10 cellular contexts compared by ENCODE assay signal in the genomic region with DNA sequence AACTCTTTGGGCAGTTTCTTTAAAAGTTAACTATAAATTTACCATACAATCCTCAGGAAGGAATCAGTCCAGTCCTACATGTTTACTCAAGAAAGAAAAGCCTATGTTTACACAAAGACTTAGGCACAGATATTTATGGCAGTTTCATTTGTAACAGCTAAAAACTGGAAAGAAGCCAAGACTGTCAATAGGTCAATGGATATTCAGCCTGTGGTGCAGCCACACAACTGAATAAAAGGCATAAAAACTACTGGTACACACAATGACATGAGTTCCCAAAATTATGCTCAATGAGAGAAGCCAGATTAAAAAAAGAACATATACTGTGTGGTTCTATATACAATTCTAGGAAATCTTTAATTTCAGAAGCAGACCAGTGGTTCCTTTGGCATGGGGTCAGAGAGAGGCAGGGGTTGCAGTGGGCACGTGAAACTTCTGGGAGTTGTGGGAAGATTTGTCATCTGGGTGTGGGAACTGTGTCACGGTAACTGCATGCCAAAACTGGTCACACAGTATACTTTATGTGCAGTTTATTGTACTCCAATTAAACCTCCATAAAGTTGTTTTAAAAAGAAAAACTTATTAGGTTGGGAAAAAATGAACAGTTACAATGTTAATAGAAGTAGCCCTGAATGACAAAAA. TPM values are rescaled to one million over a fixed set of nuclear protein-coding genes. Genes with fewer than 3 reads are reported as not detected.
A peak's percentile ranks its signal among the peaks of the same experiment; 100 is the strongest.
DNase-seq lines count a peak whose midpoint lies in the region; ATAC-seq and TF ChIP-seq lines count a peak whose summit lies in the region.
"Had no signal": no experiment of that assay in that cellular context is flagged by ENCODE, and none has a peak within 500 bp of the region (broad histone marks: within the 10 kb centered on the region; RNA-seq: fewer than 3 reads in every experiment).

No MANE protein-coding gene starts in this region.

- CTCF ChIA-PET in PC-9 (lab: Charles Lee) = no interaction called here
- CTCF ChIA-PET in activated CD8-positive, alpha-beta T cell treated with anti-CD3 and anti-CD28 coated beads, Interleukin-2, amount 10 ng/mL, durations not matched to agents 7 days and 5 days (lab: Charles Lee) = no interaction called here

- no peak for TF ChIP-seq CTCF in PC-9 (conservative IDR thresholded peaks at IDR 0.05)
- TF ChIP-seq CTCF in GM13976 (IDR thresholded peaks at IDR 0.05; ENCODE audit: borderline replicate concordance, control extremely low read depth, extremely low read depth, insufficient read depth, missing control alignments) = no peak

- H3K27me3 ChIP-seq in BLaER1 treated with 17β-estradiol and CSF1 and Interleukin-3, amounts not matched to agents 10 nM and 100 nM = no peaks in the 10 kb centered on the region
- no peaks in the 10 kb centered on the region for H3K27me3 ChIP-seq in PC-9 (ENCODE audit: insufficient read depth, low read depth)

- H3K9me2 ChIP-seq in PC-9 (ENCODE audit: insufficient read depth) = no peaks in the 10 kb centered on the region

- POLR2A ChIA-PET in PC-9 (lab: Charles Lee; ENCODE audit: unreplicated experiment) = no interaction called here
- POLR2A ChIA-PET in activated CD8-positive, alpha-beta T cell treated with anti-CD3 and anti-CD28 coated beads, Interleukin-2, amount 10 ng/mL, durations not matched to agents 7 days and 5 days (lab: Charles Lee) = no interaction called here

- H3K9me3 ChIP-seq in BLaER1 treated with 17β-estradiol and CSF1 and Interleukin-3, amounts not matched to agents 10 nM and 100 nM (replicated peaks in 1 of 11) = peaks cover 22 to 97% (median 78%) of the 10 kb centered on the region in 11 experiments
- H3K9me3 ChIP-seq in PC-9 (ENCODE audit: insufficient read depth, low read depth) = no peaks in the 10 kb centered on the region; the same call in 1 of the 2 replicates

- peak overlapping the region in 7 of 11 experiments; percentile 5 to 17 (median 11); a peak in 6 of 22 replicates for H3K27ac ChIP-seq in BLaER1 treated with 17β-estradiol and CSF1 and Interleukin-3, amounts not matched to agents 10 nM and 100 nM
- H3K27ac ChIP-seq in PC-9 = peak overlapping the region; percentile 94

- no peak overlapping the region for H3K4me3 Mint-ChIP-seq in activated CD8-positive, alpha-beta T cell treated with anti-CD3 and anti-CD28 coated beads, Interleukin-2, amount 10 ng/mL, durations not matched to agents 7 days and 5 days
- H3K4me3 Mint-ChIP-seq: activated naive CD4-positive, alpha-beta T cell treated with anti-CD3 and anti-CD28 coated beads, Interleukin-2, amount 50 U/mL, for 24 hours had no signal

- peaks cover 83% of the 10 kb centered on the region for H3K79me2 ChIP-seq in PC-9 (ENCODE audit: low read depth)

- H3K4me2 ChIP-seq in BLaER1 treated with 17β-estradiol and CSF1 and Interleukin-3, amounts not matched to agents 10 nM and 100 nM = peak overlapping the region; percentile 8 to 47 (median 33); a peak in 15 of 22 replicates
- peak overlapping the region; percentile 68 for H3K4me2 ChIP-seq in PC-9

- H3K9ac ChIP-seq in BLaER1 treated with 17β-estradiol and CSF1 and Interleukin-3, amounts not matched to agents 10 nM and 100 nM = no peak overlapping the region

- intact Hi-C loops in PC-9 (cut with micrococcal nuclease; ENCODE audit: unreplicated experiment) = no loop called here

- ATAC-seq in HG02885 (IDR thresholded peaks at IDR 0.05; ENCODE audit: poor library complexity, unreplicated experiment) (peak; percentile 22), GM21619 (IDR thresholded peaks at IDR 0.05; ENCODE audit: unreplicated experiment) (no peak)
- no peak for ATAC-seq in activated CD8-positive, alpha-beta T cell treated with anti-CD3 and anti-CD28 coated beads, Interleukin-2, amount 10 ng/mL, durations not matched to agents 7 days and 5 days

- H3K27ac Mint-ChIP-seq in activated CD8-positive, alpha-beta T cell treated with anti-CD3 and anti-CD28 coated beads, Interleukin-2, amount 10 ng/mL, durations not matched to agents 7 days and 5 days = no peak overlapping the region
- H3K27ac Mint-ChIP-seq: activated naive CD4-positive, alpha-beta T cell treated with anti-CD3 and anti-CD28 coated beads, Interleukin-2, amount 50 U/mL, for 24 hours had no signal

- peaks cover 0 to 5% (median 0%) of the 10 kb centered on the region in 11 experiments; a peak in 1 of 22 replicates for H4K20me1 ChIP-seq in BLaER1 treated with 17β-estradiol and CSF1 and Interleukin-3, amounts not matched to agents 10 nM and 100 nM
- H4K20me1 ChIP-seq in PC-9 (ENCODE audit: insufficient read depth) = no peaks in the 10 kb centered on the region

- DNase-seq in PC-9 = peak; percentile 6 to 92
- peak; percentile 80 for DNase-seq in iris pigment epithelial cell (ENCODE audit: low read depth)
- no peak for DNase-seq in GM13976 (ENCODE audit: low spot score)
- DNase-seq in GM19240 (ENCODE audit: insufficient read length, low spot score) = no peak
- no peak for DNase-seq in activated CD8-positive, alpha-beta T cell treated with anti-CD3 and anti-CD28 coated beads, Interleukin-2, amount 10 ng/mL, durations not matched to agents 7 days and 5 days
- DNase-seq: stimulated activated CD4-positive, alpha-beta T cell treated with anti-CD3 and anti-CD28 coated beads, Interleukin-4, amount 100 ng/mL, for 1 hour had no signal

- H3K27me3 Mint-ChIP-seq in activated CD8-positive, alpha-beta T cell treated with anti-CD3 and anti-CD28 coated beads, Interleukin-2, amount 10 ng/mL, durations not matched to agents 7 days and 5 days (ENCODE audit: low read depth) = no peaks in the 10 kb centered on the region
- H3K27me3 Mint-ChIP-seq: activated naive CD4-positive, alpha-beta T cell treated with anti-CD3 and anti-CD28 coated beads, Interleukin-2, amount 50 U/mL, for 24 hours had no signal

- no peak overlapping the region for H2AFZ ChIP-seq in PC-9

- peaks cover 29 to 51% (median 41%) of the 10 kb centered on the region in 10 experiments for H3K4me1 ChIP-seq in BLaER1 treated with 17β-estradiol and CSF1 and Interleukin-3, amounts not matched to agents 10 nM and 100 nM
- H3K4me1 ChIP-seq in PC-9 (replicated peaks; ENCODE audit: insufficient read depth) = peaks cover 63% of the 10 kb centered on the region

- no peak overlapping the region for H3K4me3 ChIP-seq in BLaER1 treated with 17β-estradiol and CSF1 and Interleukin-3, amounts not matched to agents 10 nM and 100 nM
- peak overlapping the region; percentile 27; the same call in 1 of the 2 replicates for H3K4me3 ChIP-seq in PC-9

- peaks cover 32% of the 10 kb centered on the region for H3F3A ChIP-seq in PC-9 (ENCODE audit: insufficient read depth, low read depth)

- in situ Hi-C loops in GM13976 (cut with MboI; ENCODE audit: low sequenced_read_pairs, unreplicated experiment) = no loop called here

- no peaks in the 10 kb centered on the region for H3K9me3 Mint-ChIP-seq in activated CD8-positive, alpha-beta T cell treated with anti-CD3 and anti-CD28 coated beads, Interleukin-2, amount 10 ng/mL, durations not matched to agents 7 days and 5 days (ENCODE audit: insufficient read depth)
- H3K9me3 Mint-ChIP-seq: activated naive CD4-positive, alpha-beta T cell treated with anti-CD3 and anti-CD28 coated beads, Interleukin-2, amount 50 U/mL, for 24 hours had no signal

- BruUV-seq in PC-9 (replicated peaks; lab: Mats Ljungman, UMichigan) = no TSS peak

- peaks cover 17 to 98% (median 63%) of the 10 kb centered on the region in 11 experiments for H3K36me3 ChIP-seq in BLaER1 treated with 17β-estradiol and CSF1 and Interleukin-3, amounts not matched to agents 10 nM and 100 nM
- H3K36me3 ChIP-seq in PC-9 (ENCODE audit: low read depth) = no peaks in the 10 kb centered on the region; the same call in 1 of the 2 replicates

- H3K4me1 Mint-ChIP-seq in activated CD8-positive, alpha-beta T cell treated with anti-CD3 and anti-CD28 coated beads, Interleukin-2, amount 10 ng/mL, durations not matched to agents 7 days and 5 days (ENCODE audit: low read depth) = peaks cover 18% of the 10 kb centered on the region

- H3K36me3 Mint-ChIP-seq in activated CD8-positive, alpha-beta T cell treated with anti-CD3 and anti-CD28 coated beads, Interleukin-2, amount 10 ng/mL, durations not matched to agents 7 days and 5 days (ENCODE audit: low read depth) = peaks cover 13% of the 10 kb centered on the region

RNA-seq across cellular contexts. Expression of gene STS, which starts 26.8 kb away (rescaled TPM):
- 2.2 and 3.3 TPM in 2 replicates for total RNA-seq in PC-9 (2021)
- total RNA-seq in activated CD8-positive, alpha-beta T cell treated with anti-CD3 and anti-CD28 coated beads, Interleukin-2, amount 10 ng/mL, durations not matched to agents 7 days and 5 days = 1 to 10 TPM; 2.1 to 2.3 TPM

RNA-seq across cellular contexts. Expression of gene PUDP, which starts 27.3 kb away (rescaled TPM):
- total RNA-seq in PC-9 (2021) = 22.6 and 24.9 TPM in 2 replicates
- 10 to 100 TPM; 16.1 to 16.6 TPM for total RNA-seq in activated CD8-positive, alpha-beta T cell treated with anti-CD3 and anti-CD28 coated beads, Interleukin-2, amount 10 ng/mL, durations not matched to agents 7 days and 5 days

Comparison
In these comparisons a context has a peak if more than half of its experiments do, and no peak if none do; other contexts are left out.
1. DNase-seq: peak in PC-9 (2 of 2) and iris pigment epithelial cell (single experiment); none in GM13976 (single experiment), GM19240 (single experiment) and activated CD8-positive, alpha-beta T cell treated with anti-CD3 and anti-CD28 coated beads, Interleukin-2, amount 10 ng/mL, durations not matched to agents 7 days and 5 days (single experiment).